Comparison of ENCODE assay signal across 16 cellular contexts in the genomic region with DNA sequence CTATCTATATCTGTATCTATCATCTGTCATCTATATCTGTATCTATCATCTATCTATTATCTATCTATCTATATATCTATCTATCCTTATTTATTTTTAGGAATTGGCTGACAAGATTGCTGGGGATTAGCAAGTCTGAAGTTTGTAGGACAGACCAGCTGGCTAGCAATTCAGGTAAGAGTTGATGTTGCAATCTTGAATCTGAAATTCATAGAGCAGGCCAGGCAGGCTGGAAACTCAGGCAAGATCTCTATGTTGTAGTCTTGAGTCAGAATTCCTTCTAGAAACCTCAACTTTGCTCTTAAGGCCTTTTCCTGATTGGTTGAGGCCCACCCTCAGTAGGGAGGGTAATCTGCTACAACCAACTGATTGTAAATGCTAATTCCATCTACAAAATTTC. TPM values are rescaled to one million over a fixed set of nuclear protein-coding genes. Genes with fewer than 3 reads are reported as not detected.
DNase-seq lines count a peak whose midpoint lies in the region; ATAC-seq, FAIRE-seq and TF ChIP-seq lines count a peak whose summit lies in the region.
"Had no signal": no experiment of that assay in that cellular context is flagged by ENCODE, and none has a peak within 500 bp of the region (broad histone marks: within the 10 kb centered on the region; RNA-seq: fewer than 3 reads in every experiment).

No MANE protein-coding gene starts in this region.

- in situ Hi-C loops in IMR-90 (cut with MboI; ENCODE audit: low sequenced_read_pairs) (no loop called here), K562 (cut with MboI) (no loop called here)

- no peak overlapping the region for H3K23ac ChIP-seq in IMR-90 (ENCODE audit: low read depth, low read length)

- no peak for TF ChIP-seq EP300 in K562 (IDR thresholded peaks at IDR 0.05; ENCODE audit: low read length)

- H4K20me1 ChIP-seq in IMR-90 (ENCODE audit: insufficient read depth, low read length) = no peaks in the 10 kb centered on the region
- 0 out of 2 replicates have a peak, but pooled peaks cover 4% of the 10 kb centered on the region for H4K20me1 ChIP-seq in K562 (replicated peaks; ENCODE audit: control insufficient read depth, insufficient read depth, low read length)
- no peaks in the 10 kb centered on the region for H4K20me1 ChIP-seq in hepatocyte (ENCODE audit: insufficient read depth, poor library complexity, severe bottlenecking)

- H3K14ac ChIP-seq in IMR-90 (replicated peaks; ENCODE audit: low read depth, low read length) = no peak overlapping the region

- CTCF ChIA-PET in IMR-90 (lab: Yijun Ruan, JAX) = no interaction called here
- CTCF ChIA-PET in K562 (lab: Yijun Ruan, JAX; ENCODE audit: low intra/inter-chr PET ratio) = no interaction called here

- H4K5ac ChIP-seq in IMR-90 (ENCODE audit: low read depth, low read length) = no peak overlapping the region

- H3K9me1 ChIP-seq in IMR-90 (ENCODE audit: insufficient read depth, low read length) = no peaks in the 10 kb centered on the region
- H3K9me1 ChIP-seq in K562 (ENCODE audit: control insufficient read depth, insufficient read depth, low read length) = no peaks in the 10 kb centered on the region

- H3K9me2 ChIP-seq in hepatocyte (replicated peaks; ENCODE audit: insufficient read depth) = no peaks in the 10 kb centered on the region

- no peaks in the 10 kb centered on the region for H3K79me2 ChIP-seq in K562 (ENCODE audit: control insufficient read depth, insufficient read depth, low read length)
- H3K79me2 ChIP-seq in hepatocyte = no peaks in the 10 kb centered on the region

- H3K27ac ChIP-seq in IMR-90 (ENCODE audit: insufficient read depth, low read length) = no peak overlapping the region
- no peak overlapping the region for H3K27ac ChIP-seq in K562 (ENCODE audit: extremely low read depth, low read depth, low read length)
- H3K27ac ChIP-seq in hepatocyte = peak overlapping the region; percentile 52
- peak overlapping the region; percentile 68 for H3K27ac ChIP-seq in subcutaneous abdominal adipose tissue (ENCODE audit: low read depth, low read length)

- H3K56ac ChIP-seq in IMR-90 (ENCODE audit: extremely low read depth, insufficient read depth, low read length) = no peak overlapping the region

- H2AK9ac ChIP-seq in IMR-90 (replicated peaks; ENCODE audit: low read depth, low read length, poor library complexity) = no peak overlapping the region

- BruUV-seq in IMR-90 (replicated peaks; lab: Mats Ljungman, UMichigan) = no TSS peak
- BruUV-seq in K562 (replicated peaks; lab: Mats Ljungman, UMichigan) = no TSS peak

- dilution Hi-C loops in IMR-90 (cut with HindIII; ENCODE audit: low sequenced_read_pairs, unreplicated experiment) = no loop called here

- H3K4me3 ChIP-seq in IMR-90 (ENCODE audit: insufficient read depth, low read depth, low read length) (no peak overlapping the region), K562 (no peak overlapping the region), hepatocyte (no peak overlapping the region), subcutaneous abdominal adipose tissue (ENCODE audit: low read depth in 1 of 5, low read length in 5 of 5) (no peak overlapping the region)

- ATAC-seq in IMR-90 (ENCODE audit: low read depth) (no peak), K562 (no peak), HG02763 (IDR thresholded peaks at IDR 0.05; ENCODE audit: unreplicated experiment) (no peak)

- H3K4me2 ChIP-seq in IMR-90 (ENCODE audit: low read depth, low read length) (no peak overlapping the region), K562 (ENCODE audit: insufficient read depth, low read length) (no peak overlapping the region), hepatocyte (no peak overlapping the region)

- H3K4me1 ChIP-seq in IMR-90 (ENCODE audit: control insufficient read depth, insufficient read depth, low read length) (no peaks in the 10 kb centered on the region), K562 (replicated peaks in 1 of 2; ENCODE audit: control insufficient read depth in 2 of 2, insufficient read depth in 2 of 2, low read length in 2 of 2) (no peaks in the 10 kb centered on the region; a peak in 1 of 5 replicates), hepatocyte (ENCODE audit: insufficient read depth) (no peaks in the 10 kb centered on the region), subcutaneous abdominal adipose tissue (ENCODE audit: control insufficient read depth in 5 of 5, insufficient read depth in 5 of 5, low read length in 5 of 5) (peaks cover 5 to 21% (median 17%) of the 10 kb centered on the region in 5 donors)

- TF ChIP-seq RAD21 in IMR-90 (IDR thresholded peaks at IDR 0.05; ENCODE audit: low read length) = no peak
- no peak for TF ChIP-seq RAD21 in K562 (CRISPR knock-in tag; conservative IDR thresholded peaks at IDR 0.05 in 1 of 2, IDR thresholded peaks at IDR 0.05 in 1 of 2)

- TF ChIP-seq POLR2A in IMR-90 (IDR thresholded peaks at IDR 0.05; ENCODE audit: low read depth, low read length) = no peak
- no peak for TF ChIP-seq POLR2A in K562 (conservative IDR thresholded peaks at IDR 0.05)

- H2BK15ac ChIP-seq in IMR-90 (ENCODE audit: low read depth, low read length) = no peak overlapping the region

- H3K18ac ChIP-seq in IMR-90 (ENCODE audit: low read depth, low read length) = no peak overlapping the region

- no peak overlapping the region for H2AK5ac ChIP-seq in IMR-90 (ENCODE audit: low read depth, low read length)

- no peak overlapping the region for H2BK5ac ChIP-seq in IMR-90 (ENCODE audit: low read depth, low read length, poor library complexity, severe bottlenecking)

- DNase-seq in IMR-90 (no peak), K562 (ENCODE audit: extremely low read depth in 1 of 4, low spot score in 3 of 4) (peak in 1 of 4 experiments; percentile 7), hepatocyte (ENCODE audit: low spot score) (no peak), NCI-H187 treated with DMSO at 0.1 percent for 48 hours (lab: John Stamatoyannopoulos, UW) (no peak)
- DNase-seq in activated CD4-positive, alpha-beta T cell treated with anti-CD3 and anti-CD28 coated beads for 48 hours = no peak
- DNase-seq: Caco-2; CD4-positive, CD25-positive, alpha-beta regulatory T cell; EL; GOT3; MV-4-11; NCI-H1436; NCI-H2081; NCI-H774 had no signal

- no peak overlapping the region for H3K9ac ChIP-seq in IMR-90 (ENCODE audit: low read depth, low read length)
- H3K9ac ChIP-seq in K562 (ENCODE audit: insufficient read depth in 1 of 2, low read depth in 2 of 2, low read length in 2 of 2) = no peak overlapping the region
- H3K9ac ChIP-seq in subcutaneous abdominal adipose tissue (ENCODE audit: low read length in 5 of 5) = no peak overlapping the region

- H4K8ac ChIP-seq in IMR-90 (ENCODE audit: low read depth in 2 of 2, low read length in 2 of 2) = no peak overlapping the region

- H3K4ac ChIP-seq in IMR-90 (ENCODE audit: low read depth, low read length) = no peak overlapping the region

- intact Hi-C loops in IMR-90 (cut with micrococcal nuclease) = no loop called here
- intact Hi-C loops in K562 (cut with micrococcal nuclease) = no loop called here

- H2BK120ac ChIP-seq in IMR-90 (ENCODE audit: low read depth, low read length) = no peak overlapping the region

- H2AFZ ChIP-seq in IMR-90 (replicated peaks; ENCODE audit: low read length, poor library complexity) = no peak overlapping the region
- H2AFZ ChIP-seq in K562 (ENCODE audit: low read depth, low read length) = no peak overlapping the region
- no peak overlapping the region for H2AFZ ChIP-seq in hepatocyte

- peaks cover 8% of the 10 kb centered on the region for H3K27me3 ChIP-seq in IMR-90 (ENCODE audit: control insufficient read depth, insufficient read depth, low read length)
- peaks cover 11 to 21% of the 10 kb centered on the region in 2 experiments for H3K27me3 ChIP-seq in K562 (ENCODE audit: control insufficient read depth in 2 of 2, insufficient read depth in 2 of 2, low read length in 2 of 2)
- H3K27me3 ChIP-seq in hepatocyte = no peaks in the 10 kb centered on the region
- no peaks in the 10 kb centered on the region for H3K27me3 ChIP-seq in subcutaneous abdominal adipose tissue (ENCODE audit: control insufficient read depth in 5 of 5, insufficient read depth in 4 of 5, low read length in 5 of 5)

- TF ChIP-seq CTCF in IMR-90 (conservative IDR thresholded peaks at IDR 0.05; ENCODE audit: low read depth, low read length) (no peak), K562 (IDR thresholded peaks at IDR 0.05 in 2 of 3, conservative IDR thresholded peaks at IDR 0.05 in 1 of 3; ENCODE audit: insufficient read depth in 2 of 3, low read depth in 1 of 3, low read length in 3 of 3) (no peak), hepatocyte (IDR thresholded peaks at IDR 0.05; ENCODE audit: poor library complexity) (no peak)

- POLR2A ChIA-PET in IMR-90 (lab: Charles Lee; ENCODE audit: unreplicated experiment) (no interaction called here), K562 (lab: Yijun Ruan, JAX) (no interaction called here)

- H3K36me3 ChIP-seq in IMR-90 (ENCODE audit: control insufficient read depth, insufficient read depth, low read length) (no peaks in the 10 kb centered on the region), K562 (ENCODE audit: control insufficient read depth, insufficient read depth, low read length) (no peaks in the 10 kb centered on the region), hepatocyte (replicated peaks; ENCODE audit: insufficient read depth, low read depth) (no peaks in the 10 kb centered on the region), subcutaneous abdominal adipose tissue (ENCODE audit: control insufficient read depth in 5 of 5, insufficient read depth in 5 of 5, low read length in 5 of 5) (no peaks in the 10 kb centered on the region)

- peaks cover 2% of the 10 kb centered on the region; the same call in 1 of the 2 replicates for H3K9me3 ChIP-seq in IMR-90 (ENCODE audit: control insufficient read depth, insufficient read depth, low read length)
- no peaks in the 10 kb centered on the region for H3K9me3 ChIP-seq in K562 (replicated peaks; ENCODE audit: control insufficient read depth, insufficient read depth, low read depth, low read length)
- no peaks in the 10 kb centered on the region for H3K9me3 ChIP-seq in hepatocyte (ENCODE audit: low read depth)
- H3K9me3 ChIP-seq in subcutaneous abdominal adipose tissue (ENCODE audit: control insufficient read depth in 5 of 5, low read length in 5 of 5) = no peaks in the 10 kb centered on the region
- H3K9me3 ChIP-seq: Caco-2 had no signal

- no peaks in the 10 kb centered on the region for H3K79me1 ChIP-seq in IMR-90 (ENCODE audit: low read depth in 1 of 2, low read length in 2 of 2)

- no peak overlapping the region for H4K91ac ChIP-seq in IMR-90 (ENCODE audit: insufficient read depth, low read depth, low read length)

- no peak overlapping the region for H2BK20ac ChIP-seq in IMR-90 (ENCODE audit: low read depth, low read length)

- no peak for FAIRE-seq in K562 (lab: Jason Lieb, UNC)

RNA-seq across cellular contexts. Expression of gene MAPK13, which starts 19.1 kb away (rescaled TPM):
- total RNA-seq in IMR-90 (2012; rRNA removed) (1.9 and 2.0 TPM in 2 replicates), K562 (2014; rRNA removed) (0.36 and 0.57 TPM in 2 replicates), K562 (2014; rRNA removed; fragmentation: Illumina TruSeq; extraction: Trizol) (0.11 and 0.16 TPM in 2 replicates), K562 (2015; rRNA removed; fragmentation: Illumina TruSeq; extraction: Trizol) (0.30 and 0.43 TPM in 2 replicates), K562 (2021) (0.69 and 0.84 TPM in 2 replicates), hepatocyte (41.2 and 43.6 TPM in 2 replicates)
- polyA plus RNA-seq in IMR-90 (2012; rRNA removed) (2.8 and 2.9 TPM in 2 replicates), K562 (2011; rRNA removed) (1.3 and 2.0 TPM in 2 replicates), K562 (2014; fragmentation: Illumina TruSeq; extraction: Trizol) (0.52 and 0.68 TPM in 2 replicates), K562 (2014; fragmentation: Nextera tagmentation; extraction: Ambion mirVana) (under 1 TPM in 1 of 2 experiments, not detected in 1; 0.03 TPM), K562 (2014; rRNA removed) (1.00 and 2.3 TPM in 2 replicates), hepatocyte (47.6 and 50.2 TPM in 2 replicates)
- 2.3 and 2.8 TPM in 2 replicates for polyA plus RNA-seq in IMR-90 (2012; cell fraction: cytosol; rRNA removed)
- polyA plus RNA-seq in IMR-90 (2012; cell fraction: nucleus; rRNA removed; ENCODE audit: low replicate concordance) = 19.2 and 25.7 TPM in 2 replicates
- 8.9 and 13.3 TPM in 2 replicates for total RNA-seq in K562 (2011; cell fraction: chromatin; rRNA removed; ENCODE audit: low replicate concordance)
- total RNA-seq in K562 (2011; cell fraction: nucleolus; rRNA removed) = 5.0 and 5.2 TPM in 2 replicates
- 4.5 and 6.2 TPM in 2 replicates for total RNA-seq in K562 (2011; cell fraction: nucleoplasm; rRNA removed)
- 0.83 and 1.1 TPM in 2 replicates for polyA plus RNA-seq in K562 (2011; cell fraction: cytosol; rRNA removed)
- polyA plus RNA-seq in K562 (2011; cell fraction: nucleus; rRNA removed) = 6.7 and 15.1 TPM in 2 replicates
- 0.79 and 2.5 TPM in 2 replicates for polyA plus RNA-seq in K562 (2012)
- polyA minus RNA-seq in K562 (2011; rRNA and poly(A)+ RNA removed) = 0.30 and 0.35 TPM in 2 replicates
- 0.95 and 1.7 TPM in 2 replicates for polyA minus RNA-seq in K562 (2011; cell fraction: cytosol; rRNA and poly(A)+ RNA removed)
- polyA minus RNA-seq in K562 (2011; cell fraction: nucleus; rRNA and poly(A)+ RNA removed) = 0.78 and 1.1 TPM in 2 replicates
- total RNA-seq: SK-MEL-5 had no signal

RNA-seq across cellular contexts. Expression of gene BRPF3, which starts 47.1 kb away (rescaled TPM):
- total RNA-seq in IMR-90 (2012; rRNA removed) (8.3 and 10.2 TPM in 2 replicates), K562 (2014; rRNA removed) (6.2 and 7.1 TPM in 2 replicates), K562 (2014; rRNA removed; fragmentation: Illumina TruSeq; extraction: Trizol) (5.4 and 5.6 TPM in 2 replicates), K562 (2015; rRNA removed; fragmentation: Illumina TruSeq; extraction: Trizol) (8.3 and 8.8 TPM in 2 replicates), K562 (2021) (15.7 and 17.4 TPM in 2 replicates), hepatocyte (31.4 and 33.7 TPM in 2 replicates)
- polyA plus RNA-seq in IMR-90 (2012; rRNA removed) (17.2 and 18.1 TPM in 2 replicates), K562 (2011; rRNA removed) (8.0 and 9.4 TPM in 2 replicates), K562 (2014; fragmentation: Illumina TruSeq; extraction: Trizol) (17.9 and 19.3 TPM in 2 replicates), K562 (2014; fragmentation: Nextera tagmentation; extraction: Ambion mirVana) (1 to 10 TPM; 2.2 to 2.5 TPM), K562 (2014; rRNA removed) (11.1 and 12.6 TPM in 2 replicates), hepatocyte (25.5 and 25.9 TPM in 2 replicates)
- polyA plus RNA-seq in IMR-90 (2012; cell fraction: cytosol; rRNA removed) = 11.4 and 14.6 TPM in 2 replicates
- polyA plus RNA-seq in IMR-90 (2012; cell fraction: nucleus; rRNA removed; ENCODE audit: low replicate concordance) = 27.0 and 32.8 TPM in 2 replicates
- 42.9 and 59.6 TPM in 2 replicates for total RNA-seq in K562 (2011; cell fraction: chromatin; rRNA removed; ENCODE audit: low replicate concordance)
- 23.3 and 37.0 TPM in 2 replicates for total RNA-seq in K562 (2011; cell fraction: nucleolus; rRNA removed)
- total RNA-seq in K562 (2011; cell fraction: nucleoplasm; rRNA removed) = 28.0 and 31.7 TPM in 2 replicates
- polyA plus RNA-seq in K562 (2011; cell fraction: cytosol; rRNA removed) = 8.8 and 10.7 TPM in 2 replicates
- polyA plus RNA-seq in K562 (2011; cell fraction: nucleus; rRNA removed) = 18.6 and 33.2 TPM in 2 replicates
- polyA plus RNA-seq in K562 (2012) = 13.0 and 15.4 TPM in 2 replicates
- 16.3 and 16.7 TPM in 2 replicates for polyA minus RNA-seq in K562 (2011; rRNA and poly(A)+ RNA removed)
- 8.3 and 11.7 TPM in 2 replicates for polyA minus RNA-seq in K562 (2011; cell fraction: cytosol; rRNA and poly(A)+ RNA removed)
- 25.2 and 29.1 TPM in 2 replicates for polyA minus RNA-seq in K562 (2011; cell fraction: nucleus; rRNA and poly(A)+ RNA removed)

Comparison
In these comparisons a context has a peak if more than half of its experiments do, and no peak if none do; other contexts are left out.
1. H3K27ac ChIP-seq: peak in hepatocyte (single experiment) and subcutaneous abdominal adipose tissue (single experiment); none in IMR-90 (single experiment) and K562 (single experiment).